In the genomic region with DNA sequence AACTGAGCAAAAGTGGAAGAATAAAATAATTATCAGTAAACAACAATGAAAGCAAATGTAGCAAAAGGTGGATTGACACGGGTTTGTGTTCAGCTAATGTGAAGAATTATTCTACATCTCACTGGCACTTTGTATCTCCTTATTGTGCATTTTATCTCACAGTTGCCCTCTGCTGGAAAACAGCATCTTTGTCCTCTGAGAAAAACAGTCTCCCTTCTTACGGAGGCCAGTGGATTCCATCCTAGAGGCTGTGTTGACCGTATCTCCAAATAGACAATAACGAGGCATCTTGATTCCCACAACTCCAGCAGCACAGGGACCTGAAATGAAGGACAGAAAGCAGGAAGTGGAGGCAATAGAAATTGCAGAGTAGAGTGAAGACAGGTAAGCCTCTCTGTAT, we compare ENCODE assay signal across 8 cellular contexts. TPM values are rescaled to one million over a fixed set of nuclear protein-coding genes. Genes with fewer than 3 reads are reported as not detected.
DNase-seq lines count a peak whose midpoint lies in the region; ATAC-seq, FAIRE-seq and TF ChIP-seq lines count a peak whose summit lies in the region.

No MANE protein-coding gene starts in this region.

- H3K4me1 ChIP-seq in pancreas: peaks cover 13 to 20% (median 16%) of the 10 kb centered on the region in 3 donors

- no peak for FAIRE-seq in pancreas (lab: Jason Lieb, UNC)

- intact Hi-C loops in dorsolateral prefrontal cortex (cut with DNase I): loop anchor here in 1 of 2 donors (10.0 kb wide), 1 partner anchor 254 kb away; the partner anchor contains the start of gene ATF7IP
- intact Hi-C loops in pancreas (cut with DNase I): no loop called here

- no peak overlapping the region for H3K4me3 ChIP-seq in dorsolateral prefrontal cortex
- H3K4me3 ChIP-seq in pancreas: no peak overlapping the region

- ATAC-seq in pancreas: peak; percentile 50 to 73 (median 68)
- no peak for ATAC-seq in GM21717 (IDR thresholded peaks at IDR 0.05; ENCODE audit: unreplicated experiment)

- no peaks in the 10 kb centered on the region for H3K9me3 ChIP-seq in pancreas

- 55 to 56% methylated on average over 4 of the region's 4 CpGs for WGBS in pancreas, 2 donors

- no peak overlapping the region for H3K27ac ChIP-seq in dorsolateral prefrontal cortex
- H3K27ac ChIP-seq in pancreas: peak overlapping the region in 2 of 4 donors; percentile 79 to 83

- in situ Hi-C loops in G401 (cut with HindIII; ENCODE audit: low sequenced_read_pairs): no loop called here

- TF ChIP-seq CTCF in dorsolateral prefrontal cortex (IDR thresholded peaks at IDR 0.05 in 54 of 56, conservative IDR thresholded peaks at IDR 0.05 in 2 of 56; ENCODE audit: low read depth in 1 of 56, partially characterized antibody in 56 of 56): peak in 54 of 56 donors; percentile 19 to 72 (median 46)
- no peak for TF ChIP-seq CTCF in pancreas (IDR thresholded peaks at IDR 0.05)

- DNase-seq in G401 (ENCODE audit: low spot score) (peak; percentile 66), NCI-H146 (lab: John Stamatoyannopoulos, UW) (peak; percentile 35), dorsolateral prefrontal cortex (peak in 1 of 10 donors; percentile 19), pancreas (no peak), NCI-H1436 (lab: John Stamatoyannopoulos, UW) (no peak), A172 (ENCODE audit: low spot score) (no peak)
- no peak for DNase-seq in activated CD4-positive, alpha-beta T cell treated with anti-CD3 and anti-CD28 coated beads, Interleukin-2, amount 50 U/mL, for 48 hours

- no peaks in the 10 kb centered on the region for H3K36me3 ChIP-seq in pancreas

- H3K27me3 ChIP-seq in dorsolateral prefrontal cortex (no peaks in the 10 kb centered on the region), pancreas (no peaks in the 10 kb centered on the region)

RNA-seq across cellular contexts. Expression of gene PLBD1, which starts 51.3 kb away (rescaled TPM):
- not detected in 2 replicates for total RNA-seq in G401 (2014; rRNA removed; shearing (Covaris generic))
- 1 to 10 TPM in 103 of 120 experiments, under 1 TPM in 17; 0.26 to 8.7 (median 1.9) TPM for total RNA-seq in dorsolateral prefrontal cortex
- 10 to 100 TPM in 5 of 6 donors, 1 to 10 TPM in 1; 8.7 to 35.4 (median 12.5) TPM for total RNA-seq in pancreas
- polyA plus RNA-seq in pancreas: 1 to 10 TPM; 3.2 to 4.1 TPM
- not detected in 2 replicates for total RNA-seq in A172 (2014; rRNA removed; shearing (Covaris generic))

Comparison
In these comparisons a context has a peak if more than half of its experiments do, and no peak if none do; other contexts are left out.
1. DNase-seq: peak in G401 (single experiment) and NCI-H146 (single experiment); none in pancreas (0 of 6), NCI-H1436 (single experiment), A172 (single experiment) and activated CD4-positive, alpha-beta T cell treated with anti-CD3 and anti-CD28 coated beads, Interleukin-2, amount 50 U/mL, for 48 hours (0 of 2).
2. CTCF ChIP-seq: peak in dorsolateral prefrontal cortex (54 of 56); none in pancreas (0 of 4).